Comparison of ENCODE assay signal across 8 cellular contexts in the genomic region with DNA sequence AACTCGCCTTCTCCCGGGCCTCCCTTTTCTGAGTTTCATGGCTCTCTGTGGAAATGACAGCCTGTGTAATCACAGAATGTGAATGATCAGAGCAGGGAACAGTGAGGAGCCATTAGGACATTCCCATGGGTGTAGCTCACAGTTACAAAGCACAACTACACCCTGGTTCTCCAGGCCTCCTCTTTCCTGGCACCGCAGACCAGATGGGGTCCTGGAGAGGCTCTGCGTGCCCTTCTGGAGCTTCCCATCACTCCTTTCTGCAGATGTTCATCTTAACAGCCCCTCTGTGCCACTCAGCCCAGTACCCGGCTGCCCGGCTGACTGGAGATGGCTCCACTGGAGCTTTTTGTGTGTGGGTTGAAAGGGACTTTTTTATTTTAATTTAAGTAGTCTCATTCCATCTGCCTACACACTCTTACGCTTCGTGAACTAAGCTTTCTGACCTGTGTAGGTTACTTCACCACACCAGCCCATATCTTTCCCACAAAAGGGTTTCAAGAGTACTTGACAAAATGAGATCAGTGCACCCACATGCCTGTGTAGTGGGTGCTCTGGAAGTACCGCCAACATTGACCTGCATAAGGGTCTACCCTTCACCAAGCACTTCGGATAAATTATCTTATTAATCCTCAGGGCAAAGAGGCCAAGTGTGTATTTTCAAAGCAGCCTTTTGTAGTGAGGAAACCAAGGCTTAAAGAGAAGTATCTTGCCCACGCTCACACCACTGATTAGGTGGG. TPM values are rescaled to one million over a fixed set of nuclear protein-coding genes. Genes with fewer than 3 reads are reported as not detected.
A peak's percentile ranks its signal among the peaks of the same experiment; 100 is the strongest.
DNase-seq lines count a peak whose midpoint lies in the region; ATAC-seq and TF ChIP-seq lines count a peak whose summit lies in the region.

No MANE protein-coding gene starts in this region.

- peaks cover 28 to 58% (median 38%) of the 10 kb centered on the region in 4 donors for H3K4me1 Mint-ChIP-seq in CD4-positive, alpha-beta memory T cell
- H3K4me1 Mint-ChIP-seq in activated naive CD4-positive, alpha-beta T cell treated with anti-CD3 and anti-CD28 coated beads, Interleukin-2, amount 50 U/mL, for 24 hours: peaks cover 61% of the 10 kb centered on the region

- CTCF ChIA-PET in CD4-positive, alpha-beta memory T cell (lab: Charles Lee; ENCODE audit: partially characterized antibody): interaction anchor here (0.8 to 4.1 kb wide), 16 partner anchors 9 to 195 kb away, joined by 3 to 31 read pairs (median 4); no protein-coding TSS in a partner anchor

- H3K27me3 ChIP-seq in CD4-positive, alpha-beta memory T cell (ENCODE audit: insufficient read depth, low read length): no peaks in the 10 kb centered on the region
- H3K27me3 ChIP-seq in muscle layer of duodenum (ENCODE audit: low read depth, low read length) (no peaks in the 10 kb centered on the region), transverse colon (no peaks in the 10 kb centered on the region)

- POLR2A ChIA-PET in CD4-positive, alpha-beta memory T cell (lab: Charles Lee; ENCODE audit: partially characterized antibody): interaction anchor here (0.6 to 3.2 kb wide), 18 partner anchors 9 to 581 kb away, joined by 3 to 54 read pairs (median 4); partner anchors contain the start of genes CCDC134, CENPM, NDUFA6 and SNU13

- no peaks in the 10 kb centered on the region for H3K27me3 Mint-ChIP-seq in CD4-positive, alpha-beta memory T cell
- H3K27me3 Mint-ChIP-seq in activated naive CD4-positive, alpha-beta T cell treated with anti-CD3 and anti-CD28 coated beads, Interleukin-2, amount 50 U/mL, for 24 hours: no peaks in the 10 kb centered on the region

- no peaks in the 10 kb centered on the region for H3K9me3 ChIP-seq in CD4-positive, alpha-beta memory T cell (ENCODE audit: control insufficient read depth in 1 of 2, low read length in 2 of 2)
- H3K9me3 ChIP-seq in KOPT-K1 (ENCODE audit: insufficient read depth, low read length, poor library complexity, severe bottlenecking) (no peaks in the 10 kb centered on the region), muscle layer of duodenum (ENCODE audit: control insufficient read depth in 1 of 2, low read length in 2 of 2) (no peaks in the 10 kb centered on the region), transverse colon (no peaks in the 10 kb centered on the region)

- H3K27ac Mint-ChIP-seq in CD4-positive, alpha-beta memory T cell: peak overlapping the region; percentile 80 to 94 (median 93)
- H3K27ac Mint-ChIP-seq in activated naive CD4-positive, alpha-beta T cell treated with anti-CD3 and anti-CD28 coated beads, Interleukin-2, amount 50 U/mL, for 24 hours: peak overlapping the region; percentile 98

- no peak overlapping the region for H3K4me3 ChIP-seq in CD4-positive, alpha-beta memory T cell (ENCODE audit: low read length in 2 of 2)
- no peak overlapping the region for H3K4me3 ChIP-seq in muscle layer of duodenum (ENCODE audit: low read depth in 1 of 2, low read length in 2 of 2)
- H3K4me3 ChIP-seq in transverse colon: no peak overlapping the region

- WGBS in transverse colon (ENCODE audit: low coverage in 1 of 2), 2 donors: 61% methylated on average over 11 of the region's 11 CpGs; no CpG with 5 or more reads in 1 of the 2 donors

- H3K4me3 Mint-ChIP-seq in CD4-positive, alpha-beta memory T cell: peak overlapping the region; percentile 42 to 77 (median 67)
- H3K4me3 Mint-ChIP-seq in activated naive CD4-positive, alpha-beta T cell treated with anti-CD3 and anti-CD28 coated beads, Interleukin-2, amount 50 U/mL, for 24 hours: peak overlapping the region; percentile 70

- no peak for TF ChIP-seq CTCF in transverse colon (IDR thresholded peaks at IDR 0.05)

- DNase-seq in CD4-positive, alpha-beta memory T cell: peak in 1 of 5 donors; percentile 16
- no peak for DNase-seq in transverse colon
- no peak for DNase-seq in erythroblast (lab: John Stamatoyannopoulos, UW)
- no peak for DNase-seq in medulla oblongata (ENCODE audit: extremely low spot score)

- intact Hi-C loops in CD4-positive, alpha-beta memory T cell (cut with micrococcal nuclease): loop anchor here (2.0 to 5.0 kb wide), 2 partner anchors 62 to 65 kb away; partner anchors contain the start of genes CCDC134 and TNFRSF13C
- intact Hi-C loops in transverse colon (cut with DNase I; ENCODE audit: low total_unique reads): no loop called here

- TF ChIP-seq EP300 in transverse colon (IDR thresholded peaks at IDR 0.05; ENCODE audit: low read depth): no peak

- in situ Hi-C loops in transverse colon (cut with MboI; ENCODE audit: low pct_ligation_motif_present in 1 of 4, low pct_unique_long_range_greater_than_20kb in 1 of 4, low sequenced_read_pairs in 3 of 4): no loop called here

- peaks cover 12 to 13% of the 10 kb centered on the region in 2 donors for H3K36me3 Mint-ChIP-seq in CD4-positive, alpha-beta memory T cell
- peaks cover 6% of the 10 kb centered on the region for H3K36me3 Mint-ChIP-seq in activated naive CD4-positive, alpha-beta T cell treated with anti-CD3 and anti-CD28 coated beads, Interleukin-2, amount 50 U/mL, for 24 hours

- peaks cover 10% of the 10 kb centered on the region for H3K36me3 ChIP-seq in CD4-positive, alpha-beta memory T cell (ENCODE audit: insufficient read depth, low read length)
- peaks cover 47% of the 10 kb centered on the region for H3K36me3 ChIP-seq in KOPT-K1 (ENCODE audit: insufficient read depth, low read length)
- H3K36me3 ChIP-seq in muscle layer of duodenum (ENCODE audit: control insufficient read depth in 1 of 2, insufficient read depth in 2 of 2, low read length in 2 of 2): no peaks in the 10 kb centered on the region
- peaks cover 0 to 11% (median 0%) of the 10 kb centered on the region in 4 donors for H3K36me3 ChIP-seq in transverse colon

- ATAC-seq in GM19468 (IDR thresholded peaks at IDR 0.05; ENCODE audit: extremely low read depth, unreplicated experiment): peak; percentile 72

- peaks cover 52% of the 10 kb centered on the region for H3K4me1 ChIP-seq in CD4-positive, alpha-beta memory T cell (ENCODE audit: insufficient read depth, low read length)
- H3K4me1 ChIP-seq in muscle layer of duodenum (ENCODE audit: control insufficient read depth in 1 of 2, insufficient read depth in 2 of 2, low read length in 2 of 2): peaks cover 0 to 10% of the 10 kb centered on the region in 2 donors
- peaks cover 8 to 67% (median 28%) of the 10 kb centered on the region in 4 donors for H3K4me1 ChIP-seq in transverse colon

- no peaks in the 10 kb centered on the region for H3K9me3 Mint-ChIP-seq in CD4-positive, alpha-beta memory T cell
- no peaks in the 10 kb centered on the region for H3K9me3 Mint-ChIP-seq in activated naive CD4-positive, alpha-beta T cell treated with anti-CD3 and anti-CD28 coated beads, Interleukin-2, amount 50 U/mL, for 24 hours

- TF ChIP-seq POLR2A in transverse colon (IDR thresholded peaks at IDR 0.05) (no peak), erythroblast (IDR thresholded peaks at IDR 0.05; ENCODE audit: low read length) (no peak)

- H3K27ac ChIP-seq in CD4-positive, alpha-beta memory T cell (ENCODE audit: low read depth, low read length): peak overlapping the region; percentile 56
- H3K27ac ChIP-seq in KOPT-K1 (ENCODE audit: low read depth, low read length, poor library complexity, severe bottlenecking) (peak overlapping the region; percentile 27), muscle layer of duodenum (ENCODE audit: low read length) (peak overlapping the region; percentile 77), transverse colon (peak overlapping the region; percentile 41 to 74 (median 66))

RNA-seq across cellular contexts. Expression of gene SREBF2, which starts 29.8 kb away (rescaled TPM):
- 100 to 1,000 TPM; 109 to 112 TPM for total RNA-seq in CD4-positive, alpha-beta memory T cell
- 10 to 100 TPM; 14.5 to 23.6 TPM for polyA plus RNA-seq in CD4-positive, alpha-beta memory T cell
- 100 to 1,000 TPM; 156 to 252 (median 166) TPM for total RNA-seq in transverse colon

RNA-seq across cellular contexts. Expression of gene SHISA8, which starts 52.2 kb away (rescaled TPM):
- not detected for total RNA-seq in CD4-positive, alpha-beta memory T cell
- polyA plus RNA-seq in CD4-positive, alpha-beta memory T cell: not detected
- total RNA-seq in transverse colon: under 1 TPM in 1 of 4 donors, not detected in 3; 0.32 TPM

Comparison
In these comparisons a context has a peak if more than half of its experiments do, and no peak if none do; other contexts are left out.
1. H3K27ac ChIP-seq: peak in every context shown above with its lines; median percentile 77 in muscle layer of duodenum; 66 in transverse colon; 56 in CD4-positive, alpha-beta memory T cell; 27 in KOPT-K1.